Comparison of ENCODE assay signal across 1 cellular context in the genomic region with DNA sequence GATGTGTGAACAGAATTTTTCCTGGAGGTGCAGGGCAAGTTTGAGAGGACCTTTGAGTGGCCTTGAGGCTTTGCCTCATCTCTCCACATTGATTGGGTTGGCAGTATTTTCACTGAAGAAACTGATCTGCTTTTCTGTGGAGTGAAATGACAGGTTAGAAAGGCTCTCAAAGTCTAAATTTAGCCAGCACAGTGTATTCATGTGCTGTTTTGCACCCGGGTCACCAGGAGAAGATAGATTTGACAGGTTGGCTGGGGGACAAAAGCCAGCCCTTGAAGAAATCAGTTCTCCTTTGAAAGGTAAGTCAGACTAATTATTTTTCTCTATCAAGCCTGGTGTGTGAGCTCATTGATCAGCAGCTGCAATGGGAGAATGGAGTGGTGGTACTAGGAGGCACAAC.
TF ChIP-seq lines count a peak whose summit lies in the region.

No MANE protein-coding gene starts in this region.

TF ChIP-seq in HepG2, 621 proteins besides CTCF, POLR2A, EP300 and RAD21 (continued from another document):
- TF ChIP-seq, protein P1, sequence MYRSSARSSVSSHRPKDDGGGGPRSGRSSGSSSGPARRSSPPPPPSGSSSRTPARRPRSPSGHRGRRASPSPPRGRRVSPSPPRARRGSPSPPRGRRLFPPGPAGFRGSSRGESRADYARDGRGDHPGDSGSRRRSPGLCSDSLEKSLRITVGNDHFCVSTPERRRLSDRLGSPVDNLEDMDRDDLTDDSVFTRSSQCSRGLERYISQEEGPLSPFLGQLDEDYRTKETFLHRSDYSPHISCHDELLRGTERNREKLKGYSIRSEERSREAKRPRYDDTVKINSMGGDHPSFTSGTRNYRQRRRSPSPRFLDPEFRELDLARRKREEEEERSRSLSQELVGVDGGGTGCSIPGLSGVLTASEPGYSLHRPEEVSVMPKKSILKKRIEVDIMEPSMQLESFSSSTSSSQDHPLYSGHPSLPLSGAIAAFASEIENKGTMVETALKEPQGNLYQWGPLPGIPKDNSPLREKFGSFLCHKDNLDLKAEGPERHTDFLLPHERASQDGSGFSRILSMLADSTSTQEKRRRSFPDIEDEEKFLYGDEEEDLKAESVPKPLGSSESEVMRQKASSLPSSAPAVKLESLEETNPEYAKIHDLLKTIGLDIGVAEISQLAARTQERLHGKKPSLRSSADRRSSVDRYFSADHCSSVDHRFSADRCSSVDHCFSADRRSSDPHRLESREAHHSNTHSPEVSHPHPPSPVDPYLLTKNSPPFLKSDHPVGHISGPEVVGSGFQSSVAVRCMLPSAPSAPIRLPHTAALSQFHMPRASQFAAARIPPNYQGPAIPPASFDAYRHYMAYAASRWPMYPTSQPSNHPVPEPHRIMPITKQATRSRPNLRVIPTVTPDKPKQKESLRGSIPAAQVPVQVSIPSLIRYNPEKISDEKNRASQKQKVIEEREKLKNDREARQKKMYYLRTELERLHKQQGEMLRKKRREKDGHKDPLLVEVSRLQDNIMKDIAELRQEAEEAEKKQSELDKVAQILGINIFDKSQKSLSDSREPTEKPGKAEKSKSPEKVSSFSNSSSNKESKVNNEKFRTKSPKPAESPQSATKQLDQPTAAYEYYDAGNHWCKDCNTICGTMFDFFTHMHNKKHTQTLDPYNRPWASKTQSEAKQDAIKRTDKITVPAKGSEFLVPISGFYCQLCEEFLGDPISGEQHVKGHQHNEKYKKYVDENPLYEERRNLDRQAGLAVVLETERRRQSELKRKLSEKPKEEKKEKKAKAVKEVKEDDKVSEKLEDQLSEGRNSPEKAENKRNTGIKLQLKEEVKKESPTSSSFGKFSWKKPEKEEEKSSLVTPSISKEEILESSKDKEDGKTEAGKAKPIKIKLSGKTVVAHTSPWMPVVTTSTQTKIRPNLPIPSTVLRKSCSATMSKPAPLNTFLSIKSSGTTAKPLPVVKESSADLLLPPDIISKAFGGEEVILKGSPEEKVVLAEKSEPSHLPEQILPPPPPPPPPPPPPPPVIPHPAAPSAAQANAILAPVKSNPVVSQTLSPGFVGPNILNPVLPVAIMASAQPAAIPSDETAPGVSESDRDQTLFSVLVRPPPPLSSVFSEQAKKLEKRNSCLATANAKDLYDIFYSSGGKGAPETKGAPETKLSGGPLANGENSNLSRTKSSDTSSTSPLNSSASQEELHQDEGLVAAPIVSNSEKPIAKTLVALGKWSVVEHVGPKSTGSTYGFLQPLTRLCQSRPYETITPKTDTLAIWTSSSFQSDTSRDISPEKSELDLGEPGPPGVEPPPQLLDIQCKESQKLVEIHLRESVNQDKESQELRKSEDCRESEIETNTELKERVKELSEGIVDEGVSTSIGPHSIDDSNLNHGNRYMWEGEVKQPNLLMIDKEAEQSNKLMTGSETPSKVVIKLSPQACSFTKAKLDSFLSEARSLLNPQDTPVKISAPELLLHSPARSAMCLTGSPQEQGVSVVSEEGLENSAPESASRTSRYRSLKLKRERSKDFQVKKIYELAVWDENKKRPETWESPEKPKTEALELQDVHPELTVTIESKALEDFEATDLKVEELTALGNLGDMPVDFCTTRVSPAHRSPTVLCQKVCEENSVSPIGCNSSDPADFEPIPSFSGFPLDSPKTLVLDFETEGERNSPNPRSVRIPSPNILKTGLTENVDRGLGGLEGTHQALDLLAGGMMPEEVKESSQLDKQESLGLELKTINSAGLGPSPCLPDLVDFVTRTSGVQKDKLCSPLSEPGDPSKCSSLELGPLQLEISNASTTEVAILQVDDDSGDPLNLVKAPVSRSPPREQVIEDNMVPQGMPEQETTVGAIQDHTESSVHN (CRISPR knock-in tag; IDR thresholded peaks at IDR 0.05), result no peak
- TF ChIP-seq, protein P2, sequence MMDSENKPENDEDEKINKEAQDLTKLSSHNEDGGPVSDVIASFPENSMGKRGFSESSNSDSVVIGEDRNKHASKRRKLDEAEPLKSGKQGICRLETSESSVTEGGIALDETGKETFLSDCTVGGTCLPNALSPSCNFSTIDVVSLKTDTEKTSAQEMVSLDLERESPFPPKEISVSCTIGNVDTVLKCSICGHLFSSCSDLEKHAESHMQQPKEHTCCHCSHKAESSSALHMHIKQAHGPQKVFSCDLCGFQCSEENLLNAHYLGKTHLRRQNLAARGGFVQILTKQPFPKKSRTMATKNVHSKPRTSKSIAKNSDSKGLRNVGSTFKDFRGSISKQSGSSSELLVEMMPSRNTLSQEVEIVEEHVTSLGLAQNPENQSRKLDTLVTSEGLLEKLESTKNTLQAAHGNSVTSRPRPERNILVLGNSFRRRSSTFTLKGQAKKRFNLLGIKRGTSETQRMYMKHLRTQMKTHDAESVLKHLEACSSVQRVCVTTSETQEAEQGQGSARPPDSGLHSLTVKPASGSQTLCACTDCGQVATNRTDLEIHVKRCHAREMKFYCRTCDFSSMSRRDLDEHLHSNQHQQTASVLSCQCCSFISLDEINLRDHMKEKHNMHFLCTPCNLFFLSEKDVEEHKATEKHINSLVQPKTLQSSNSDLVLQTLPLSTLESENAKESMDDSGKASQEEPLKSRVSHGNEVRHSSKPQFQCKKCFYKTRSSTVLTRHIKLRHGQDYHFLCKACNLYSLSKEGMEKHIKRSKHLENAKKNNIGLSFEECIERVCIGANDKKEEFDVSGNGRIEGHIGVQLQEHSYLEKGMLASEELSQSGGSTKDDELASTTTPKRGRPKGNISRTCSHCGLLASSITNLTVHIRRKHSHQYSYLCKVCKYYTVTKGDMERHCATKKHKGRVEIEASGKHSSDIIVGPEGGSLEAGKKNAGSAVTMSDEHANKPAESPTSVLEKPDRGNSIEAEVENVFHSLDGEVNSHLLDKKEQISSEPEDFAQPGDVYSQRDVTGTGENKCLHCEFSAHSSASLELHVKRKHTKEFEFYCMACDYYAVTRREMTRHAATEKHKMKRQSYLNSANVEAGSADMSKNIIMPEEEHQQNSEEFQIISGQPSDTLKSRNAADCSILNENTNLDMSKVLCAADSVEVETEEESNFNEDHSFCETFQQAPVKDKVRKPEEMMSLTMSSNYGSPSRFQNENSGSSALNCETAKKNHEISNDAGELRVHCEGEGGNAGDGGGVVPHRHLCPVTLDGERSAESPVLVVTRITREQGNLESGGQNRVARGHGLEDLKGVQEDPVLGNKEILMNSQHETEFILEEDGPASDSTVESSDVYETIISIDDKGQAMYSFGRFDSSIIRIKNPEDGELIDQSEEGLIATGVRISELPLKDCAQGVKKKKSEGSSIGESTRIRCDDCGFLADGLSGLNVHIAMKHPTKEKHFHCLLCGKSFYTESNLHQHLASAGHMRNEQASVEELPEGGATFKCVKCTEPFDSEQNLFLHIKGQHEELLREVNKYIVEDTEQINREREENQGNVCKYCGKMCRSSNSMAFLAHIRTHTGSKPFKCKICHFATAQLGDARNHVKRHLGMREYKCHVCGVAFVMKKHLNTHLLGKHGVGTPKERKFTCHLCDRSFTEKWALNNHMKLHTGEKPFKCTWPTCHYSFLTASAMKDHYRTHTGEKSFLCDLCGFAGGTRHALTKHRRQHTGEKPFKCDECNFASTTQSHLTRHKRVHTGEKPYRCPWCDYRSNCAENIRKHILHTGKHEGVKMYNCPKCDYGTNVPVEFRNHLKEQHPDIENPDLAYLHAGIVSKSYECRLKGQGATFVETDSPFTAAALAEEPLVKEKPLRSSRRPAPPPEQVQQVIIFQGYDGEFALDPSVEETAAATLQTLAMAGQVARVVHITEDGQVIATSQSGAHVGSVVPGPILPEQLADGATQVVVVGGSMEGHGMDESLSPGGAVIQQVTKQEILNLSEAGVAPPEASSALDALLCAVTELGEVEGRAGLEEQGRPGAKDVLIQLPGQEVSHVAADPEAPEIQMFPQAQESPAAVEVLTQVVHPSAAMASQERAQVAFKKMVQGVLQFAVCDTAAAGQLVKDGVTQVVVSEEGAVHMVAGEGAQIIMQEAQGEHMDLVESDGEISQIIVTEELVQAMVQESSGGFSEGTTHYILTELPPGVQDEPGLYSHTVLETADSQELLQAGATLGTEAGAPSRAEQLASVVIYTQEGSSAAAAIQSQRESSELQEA (CRISPR knock-in tag; IDR thresholded peaks at IDR 0.05; ENCODE audit: not compliant biosample characterization), result no peak
- TF ChIP-seq ZNF615 (CRISPR knock-in tag; IDR thresholded peaks at IDR 0.05; ENCODE audit: borderline replicate concordance) (no peak), ZNF282 (IDR thresholded peaks at IDR 0.05; ENCODE audit: partially characterized antibody) (no peak), ZFP37 (CRISPR knock-in tag; IDR thresholded peaks at IDR 0.05; ENCODE audit: borderline replicate concordance) (no peak)
